Comparison of ENCODE assay signal across 10 cellular contexts in genomic region chr14:25111061-25111601, GRCh38.
DNase-seq lines count a peak whose midpoint lies in the region; ATAC-seq and FAIRE-seq lines count a peak whose summit lies in the region.
"Had no signal": no experiment of that assay in that cellular context is flagged by ENCODE, and none has a peak within 500 bp of the region (broad histone marks: within the 10 kb centered on the region; RNA-seq: fewer than 3 reads in every experiment).

No MANE protein-coding gene starts in this region.

- DNase-seq in NCI-H748 (lab: John Stamatoyannopoulos, UW; ENCODE audit: unreplicated experiment) = peak; percentile 6
- DNase-seq in NCI-H748 treated with DMSO at 0.1 percent for 48 hours (lab: John Stamatoyannopoulos, UW) = no peak
- DNase-seq in epidermal melanocyte (ENCODE audit: insufficient read length, low spot score) = peak; percentile 60
- peak; percentile 2 to 43 for DNase-seq in lung microvascular endothelial cell (ENCODE audit: low read depth in 2 of 2)
- DNase-seq in urothelium cell line (ENCODE audit: low spot score) = peak; percentile 65
- DNase-seq in COR-L47 (lab: John Stamatoyannopoulos, UW) = no peak
- DNase-seq: BE2C; stimulated activated CD4-positive, alpha-beta T cell treated with anti-CD3 and anti-CD28 coated beads, Interleukin-4, amount 100 ng/mL, for 4 hours had no signal

- ATAC-seq in HG03469 (IDR thresholded peaks at IDR 0.05; ENCODE audit: unreplicated experiment) = no peak
- ATAC-seq in GM18511 (IDR thresholded peaks at IDR 0.05; ENCODE audit: unreplicated experiment) = no peak

- FAIRE-seq in urothelium cell line (lab: Jason Lieb, UNC) = no peak

Comparison
In these comparisons a context has a peak if more than half of its experiments do, and no peak if none do; other contexts are left out.
1. DNase-seq: peak in NCI-H748 (single experiment), epidermal melanocyte (single experiment), lung microvascular endothelial cell (2 of 2) and urothelium cell line (single experiment); none in NCI-H748 treated with DMSO at 0.1 percent for 48 hours (single experiment) and COR-L47 (single experiment).